ENCODE assay signal across 19 cellular contexts in the genomic region with DNA sequence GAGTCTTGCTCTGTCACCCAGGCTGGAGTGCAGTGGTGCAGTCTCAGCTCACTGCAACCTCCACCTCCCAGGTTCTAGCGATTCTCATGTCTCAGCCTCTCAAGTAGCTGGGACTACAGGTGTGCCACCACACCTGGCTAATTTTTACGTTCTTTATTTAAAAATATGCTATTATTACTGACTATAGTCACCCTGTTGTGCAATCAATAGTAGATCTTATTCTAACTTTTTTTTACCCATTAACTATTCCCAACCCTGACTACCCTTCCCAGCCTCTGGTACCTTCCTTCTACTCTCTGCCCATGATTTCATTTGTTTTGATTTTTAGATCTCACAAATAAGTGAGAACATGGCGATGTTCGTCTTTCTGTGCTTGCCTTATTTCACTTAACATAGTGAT. TPM values are rescaled to one million over a fixed set of nuclear protein-coding genes. Genes with fewer than 3 reads are reported as not detected.
A peak's percentile ranks its signal among the peaks of the same experiment; 100 is the strongest.
DNase-seq lines count a peak whose midpoint lies in the region; ATAC-seq and TF ChIP-seq lines count a peak whose summit lies in the region.
"Had no signal": no experiment of that assay in that cellular context is flagged by ENCODE, and none has a peak within 500 bp of the region (broad histone marks: within the 10 kb centered on the region; RNA-seq: fewer than 3 reads in every experiment).

No MANE protein-coding gene starts in this region.

- peaks cover 59% of the 10 kb centered on the region for H3K36me3 Mint-ChIP-seq in activated CD4-positive, alpha-beta T cell treated with anti-CD3 and anti-CD28 coated beads, Interleukin-2, amount 10 ng/mL, durations not matched to agents 24 days and 14 days (ENCODE audit: low read depth)
- peaks cover 57 to 62% of the 10 kb centered on the region in 2 donors for H3K36me3 Mint-ChIP-seq in CD14-positive monocyte
- peaks cover 71% of the 10 kb centered on the region for H3K36me3 Mint-ChIP-seq in activated T-helper 17 cell treated with anti-CD3 and anti-CD28 coated beads, Interleukin-2, amount 50 U/mL, for 72 hours (ENCODE audit: low read depth)
- H3K36me3 Mint-ChIP-seq in natural killer cell treated with Interleukin-12 subunit alpha and Interleukin-12 subunit beta and Interleukin-15 and Interleukin-18, amount 100 ng/mL, for 72 hours: peaks cover 38% of the 10 kb centered on the region

- DNase-seq in activated CD4-positive, alpha-beta T cell treated with anti-CD3 and anti-CD28 coated beads, Interleukin-2, amount 10 ng/mL, durations not matched to agents 24 days and 14 days: no peak
- DNase-seq in activated CD4-positive, alpha-beta T cell treated with anti-CD3 and anti-CD28 coated beads, Interleukin-2, amount 50 U/mL, for 1 hour: no peak
- DNase-seq in CD14-positive monocyte (ENCODE audit: low spot score): no peak
- DNase-seq in natural killer cell treated with Interleukin-12 subunit alpha and Interleukin-12 subunit beta and Interleukin-15 and Interleukin-18, amount 100 ng/mL, for 72 hours (ENCODE audit: low spot score): no peak
- no peak for DNase-seq in anterior cingulate cortex (lab: John Stamatoyannopoulos, UW)
- no peak for DNase-seq in cerebellar cortex (ENCODE audit: low spot score)
- DNase-seq: brain microvascular endothelial cell; COR-L47; DMS79 treated with DMSO at 0.1 percent for 48 hours; Karpas-422; mucosa of descending colon; NCI-H1092; NCI-H2029; NCI-H226; stimulated activated CD4-positive, alpha-beta T cell treated with anti-CD3 and anti-CD28 coated beads, Interleukin-4, amount 100 ng/mL, for 1 hour; stimulated activated naive CD8-positive, alpha-beta T cell treated with anti-CD3 and anti-CD28 coated beads, Interleukin-15, Interleukin-2, amounts not matched to agents 100 U/mL and 50 U/mL, for 24 hours had no signal

- H3K27me3 Mint-ChIP-seq in activated CD4-positive, alpha-beta T cell treated with anti-CD3 and anti-CD28 coated beads, Interleukin-2, amount 10 ng/mL, durations not matched to agents 24 days and 14 days: no peaks in the 10 kb centered on the region
- H3K27me3 Mint-ChIP-seq in CD14-positive monocyte (ENCODE audit: low read depth in 3 of 3): no peaks in the 10 kb centered on the region
- H3K27me3 Mint-ChIP-seq in activated T-helper 17 cell treated with anti-CD3 and anti-CD28 coated beads, Interleukin-2, amount 50 U/mL, for 72 hours: no peaks in the 10 kb centered on the region
- H3K27me3 Mint-ChIP-seq in natural killer cell treated with Interleukin-12 subunit alpha and Interleukin-12 subunit beta and Interleukin-15 and Interleukin-18, amount 100 ng/mL, for 72 hours: no peaks in the 10 kb centered on the region

- H3K4me3 Mint-ChIP-seq in activated CD4-positive, alpha-beta T cell treated with anti-CD3 and anti-CD28 coated beads, Interleukin-2, amount 10 ng/mL, durations not matched to agents 24 days and 14 days: peak overlapping the region; percentile 47
- no peak overlapping the region for H3K4me3 Mint-ChIP-seq in CD14-positive monocyte
- H3K4me3 Mint-ChIP-seq in activated T-helper 17 cell treated with anti-CD3 and anti-CD28 coated beads, Interleukin-2, amount 50 U/mL, for 72 hours: peak overlapping the region; percentile 98
- peak overlapping the region; percentile 50 for H3K4me3 Mint-ChIP-seq in natural killer cell treated with Interleukin-12 subunit alpha and Interleukin-12 subunit beta and Interleukin-15 and Interleukin-18, amount 100 ng/mL, for 72 hours

- H3K4me1 Mint-ChIP-seq in activated CD4-positive, alpha-beta T cell treated with anti-CD3 and anti-CD28 coated beads, Interleukin-2, amount 10 ng/mL, durations not matched to agents 24 days and 14 days: peaks cover 27% of the 10 kb centered on the region
- peaks cover 28% of the 10 kb centered on the region for H3K4me1 Mint-ChIP-seq in CD14-positive monocyte
- H3K4me1 Mint-ChIP-seq in activated T-helper 17 cell treated with anti-CD3 and anti-CD28 coated beads, Interleukin-2, amount 50 U/mL, for 72 hours: peaks cover 29% of the 10 kb centered on the region
- peaks cover 31 to 33% of the 10 kb centered on the region in 2 donors for H3K4me1 Mint-ChIP-seq in natural killer cell treated with Interleukin-12 subunit alpha and Interleukin-12 subunit beta and Interleukin-15 and Interleukin-18, amount 100 ng/mL, for 72 hours (ENCODE audit: low read depth in 2 of 2)

- peak overlapping the region; percentile 16 for H3K27ac Mint-ChIP-seq in activated CD4-positive, alpha-beta T cell treated with anti-CD3 and anti-CD28 coated beads, Interleukin-2, amount 10 ng/mL, durations not matched to agents 24 days and 14 days
- H3K27ac Mint-ChIP-seq in CD14-positive monocyte: peak overlapping the region in 6 of 7 donors; percentile 16 to 88 (median 67)
- H3K27ac Mint-ChIP-seq in activated T-helper 17 cell treated with anti-CD3 and anti-CD28 coated beads, Interleukin-2, amount 50 U/mL, for 72 hours: peak overlapping the region; percentile 4
- H3K27ac Mint-ChIP-seq in natural killer cell treated with Interleukin-12 subunit alpha and Interleukin-12 subunit beta and Interleukin-15 and Interleukin-18, amount 100 ng/mL, for 72 hours: peak overlapping the region in 1 of 2 donors; percentile 97

- no peak for TF ChIP-seq CTCF in CD14-positive monocyte (IDR thresholded peaks at IDR 0.05)

- peaks cover 5% of the 10 kb centered on the region for H3K9me3 Mint-ChIP-seq in activated CD4-positive, alpha-beta T cell treated with anti-CD3 and anti-CD28 coated beads, Interleukin-2, amount 10 ng/mL, durations not matched to agents 24 days and 14 days
- no peaks in the 10 kb centered on the region for H3K9me3 Mint-ChIP-seq in CD14-positive monocyte
- no peaks in the 10 kb centered on the region for H3K9me3 Mint-ChIP-seq in activated T-helper 17 cell treated with anti-CD3 and anti-CD28 coated beads, Interleukin-2, amount 50 U/mL, for 72 hours
- H3K9me3 Mint-ChIP-seq in natural killer cell treated with Interleukin-12 subunit alpha and Interleukin-12 subunit beta and Interleukin-15 and Interleukin-18, amount 100 ng/mL, for 72 hours: no peaks in the 10 kb centered on the region

- intact Hi-C loops in activated CD4-positive, alpha-beta T cell treated with anti-CD3 and anti-CD28 coated beads, Interleukin-2, amount 10 ng/mL, durations not matched to agents 24 days and 14 days (cut with micrococcal nuclease): loop anchor here (5.0 kb wide), 1 partner anchor 148 kb away; a partner anchor contains a TSS
- intact Hi-C loops in CD14-positive monocyte (cut with micrococcal nuclease): loop anchor here (5.0 to 10.0 kb wide), 3 partner anchors 46 to 172 kb away; a partner anchor contains a TSS

- no peak for ATAC-seq in activated T-helper 17 cell treated with anti-CD3 and anti-CD28 coated beads, Interleukin-2, amount 50 U/mL, for 72 hours (replicated peaks)
- no peak for ATAC-seq in natural killer cell treated with Interleukin-12 subunit alpha and Interleukin-12 subunit beta and Interleukin-15 and Interleukin-18, amount 100 ng/mL, for 72 hours
- no peak for ATAC-seq in HG02884 (IDR thresholded peaks at IDR 0.05; ENCODE audit: unreplicated experiment)
- ATAC-seq: GM12878; mucosa of descending colon; stimulated activated naive CD8-positive, alpha-beta T cell treated with anti-CD3 and anti-CD28 coated beads, Interleukin-15, Interleukin-2, amounts not matched to agents 100 U/mL and 50 U/mL, for 24 hours had no signal

RNA-seq across cellular contexts. Expression of a gene that starts 2.5 kb away (rescaled TPM):
- total RNA-seq in activated CD4-positive, alpha-beta T cell treated with anti-CD3 and anti-CD28 coated beads, Interleukin-2, amount 10 ng/mL, durations not matched to agents 24 days and 14 days: 119 and 126 TPM in 2 replicates
- 10 to 100 TPM; 61.2 to 86.9 TPM for polyA plus RNA-seq in CD14-positive monocyte
- total RNA-seq in activated T-helper 17 cell treated with anti-CD3 and anti-CD28 coated beads, Interleukin-2, amount 50 U/mL, for 72 hours: 100 to 1,000 TPM; 110 to 152 TPM
- 100 to 1,000 TPM; 103 to 112 TPM for total RNA-seq in natural killer cell treated with Interleukin-12 subunit alpha and Interleukin-12 subunit beta and Interleukin-15 and Interleukin-18, amount 100 ng/mL, for 72 hours

RNA-seq across cellular contexts. Expression of a gene that starts 46.3 kb away (rescaled TPM):
- total RNA-seq in activated CD4-positive, alpha-beta T cell treated with anti-CD3 and anti-CD28 coated beads, Interleukin-2, amount 10 ng/mL, durations not matched to agents 24 days and 14 days: 0.40 TPM in 1 of 2 replicates, not detected in the other
- 100 to 1,000 TPM; 262 to 371 TPM for polyA plus RNA-seq in CD14-positive monocyte
- total RNA-seq in activated T-helper 17 cell treated with anti-CD3 and anti-CD28 coated beads, Interleukin-2, amount 50 U/mL, for 72 hours: under 1 TPM; 0.15 to 0.71 TPM
- total RNA-seq in natural killer cell treated with Interleukin-12 subunit alpha and Interleukin-12 subunit beta and Interleukin-15 and Interleukin-18, amount 100 ng/mL, for 72 hours: under 1 TPM; 0.36 to 0.59 TPM

Comparison
In these comparisons a context has a peak if more than half of its experiments do, and no peak if none do; other contexts are left out.
1. H3K4me3 Mint-ChIP-seq: peak in activated CD4-positive, alpha-beta T cell treated with anti-CD3 and anti-CD28 coated beads, Interleukin-2, amount 10 ng/mL, durations not matched to agents 24 days and 14 days (single experiment), activated T-helper 17 cell treated with anti-CD3 and anti-CD28 coated beads, Interleukin-2, amount 50 U/mL, for 72 hours (single experiment) and natural killer cell treated with Interleukin-12 subunit alpha and Interleukin-12 subunit beta and Interleukin-15 and Interleukin-18, amount 100 ng/mL, for 72 hours (single experiment); none in CD14-positive monocyte (0 of 2).